Comparison of ENCODE assay signal across 11 cellular contexts in the genomic region with DNA sequence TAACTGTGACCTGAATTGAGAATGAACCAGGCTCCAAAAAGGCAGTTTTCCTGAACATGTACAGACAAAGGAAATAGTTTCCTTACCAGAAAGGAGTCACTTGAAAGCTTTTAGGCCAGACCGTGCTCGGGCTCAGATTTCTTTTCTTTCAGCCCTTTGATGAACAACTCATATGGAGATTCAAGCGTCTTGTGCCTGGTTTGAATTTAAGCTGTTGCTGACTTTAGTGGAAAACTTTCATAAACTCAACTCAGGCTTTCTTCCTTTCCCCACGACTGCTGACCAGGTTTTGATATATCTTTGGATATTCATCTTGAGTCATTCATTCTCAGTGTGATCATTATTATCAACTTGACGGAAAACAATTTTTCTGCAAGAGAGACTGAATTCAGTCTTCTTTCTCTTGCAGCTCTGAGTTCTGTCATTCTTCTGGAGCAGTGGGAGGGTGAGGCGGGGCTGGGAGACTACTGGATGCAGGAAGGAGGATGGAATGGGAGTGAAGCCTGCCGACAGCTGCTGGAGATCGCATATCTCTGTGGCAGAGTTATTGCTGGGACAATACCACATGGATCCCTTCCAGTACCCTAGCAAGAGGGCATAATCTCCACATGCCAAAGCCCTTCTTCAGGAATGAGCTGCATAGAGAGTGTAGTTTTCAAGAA.
A peak's percentile ranks its signal among the peaks of the same experiment; 100 is the strongest.
DNase-seq lines count a peak whose midpoint lies in the region; ATAC-seq and TF ChIP-seq lines count a peak whose summit lies in the region.
"Had no signal": no experiment of that assay in that cellular context is flagged by ENCODE, and none has a peak within 500 bp of the region (broad histone marks: within the 10 kb centered on the region; RNA-seq: fewer than 3 reads in every experiment).

No MANE protein-coding gene starts in this region.

- peak overlapping the region; percentile 90 for H3K27ac Mint-ChIP-seq in type B pancreatic cell
- H3K27ac Mint-ChIP-seq in activated T-cell treated with anti-CD3 and anti-CD28 coated beads, Interleukin-2, amount 50 U/mL, for 72 hours: no peak overlapping the region
- H3K27ac Mint-ChIP-seq: activated naive CD4-positive, alpha-beta T cell treated with anti-CD3 and anti-CD28 coated beads, Interleukin-2, amount 10 ng/mL, durations not matched to agents 7 days and 5 days; IgD-negative memory B cell had no signal

- H3K4me1 Mint-ChIP-seq in type B pancreatic cell (ENCODE audit: unreplicated experiment): peaks cover 45% of the 10 kb centered on the region
- no peaks in the 10 kb centered on the region for H3K4me1 Mint-ChIP-seq in activated T-cell treated with anti-CD3 and anti-CD28 coated beads, Interleukin-2, amount 50 U/mL, for 72 hours (ENCODE audit: low read depth)
- H3K4me1 Mint-ChIP-seq: activated naive CD4-positive, alpha-beta T cell treated with anti-CD3 and anti-CD28 coated beads, Interleukin-2, amount 10 ng/mL, durations not matched to agents 7 days and 5 days had no signal

- H3K27ac ChIP-seq in fibroblast of lung (ENCODE audit: insufficient read depth, low read length) (no peak overlapping the region), dorsolateral prefrontal cortex (no peak overlapping the region)

- no peaks in the 10 kb centered on the region for H3K36me3 Mint-ChIP-seq in type B pancreatic cell
- peaks cover 0 to 1% of the 10 kb centered on the region in 2 donors for H3K36me3 Mint-ChIP-seq in activated T-cell treated with anti-CD3 and anti-CD28 coated beads, Interleukin-2, amount 50 U/mL, for 72 hours (ENCODE audit: insufficient read depth in 2 of 2)
- H3K36me3 Mint-ChIP-seq: activated naive CD4-positive, alpha-beta T cell treated with anti-CD3 and anti-CD28 coated beads, Interleukin-2, amount 10 ng/mL, durations not matched to agents 7 days and 5 days; IgD-negative memory B cell had no signal

- no peaks in the 10 kb centered on the region for H3K9me3 ChIP-seq in fibroblast of lung (ENCODE audit: control insufficient read depth, insufficient read depth, low read depth, low read length)
- H3K9me3 ChIP-seq in mucosa of descending colon: no peaks in the 10 kb centered on the region

- peak overlapping the region in 1 of 4 experiments; percentile 23 for H3K4me3 ChIP-seq in fibroblast of lung (replicated peaks in 1 of 4; ENCODE audit: control extremely low read depth in 1 of 4, insufficient read depth in 1 of 4, low read depth in 3 of 4, low read length in 4 of 4)
- H3K4me3 ChIP-seq in mucosa of descending colon: no peak overlapping the region
- H3K4me3 ChIP-seq in dorsolateral prefrontal cortex: no peak overlapping the region

- no peak overlapping the region for H3K9ac ChIP-seq in fibroblast of lung (ENCODE audit: insufficient read depth, low read length)

- no peaks in the 10 kb centered on the region for H4K20me1 ChIP-seq in fibroblast of lung (ENCODE audit: control insufficient read depth, extremely low read depth, insufficient read depth, low read length)

- H3K27me3 ChIP-seq in fibroblast of lung (ENCODE audit: control insufficient read depth, insufficient read depth, low read length): no peaks in the 10 kb centered on the region
- no peaks in the 10 kb centered on the region for H3K27me3 ChIP-seq in dorsolateral prefrontal cortex

- intact Hi-C loops in mucosa of descending colon (cut with DNase I, micrococcal nuclease): no loop called here
- intact Hi-C loops in dorsolateral prefrontal cortex (cut with DNase I): no loop called here

- H3K4me3 Mint-ChIP-seq in type B pancreatic cell: peak overlapping the region; percentile 73
- no peak overlapping the region for H3K4me3 Mint-ChIP-seq in activated T-cell treated with anti-CD3 and anti-CD28 coated beads, Interleukin-2, amount 50 U/mL, for 72 hours
- H3K4me3 Mint-ChIP-seq: activated naive CD4-positive, alpha-beta T cell treated with anti-CD3 and anti-CD28 coated beads, Interleukin-2, amount 10 ng/mL, durations not matched to agents 7 days and 5 days; IgD-negative memory B cell had no signal

- no peaks in the 10 kb centered on the region for H3K36me3 ChIP-seq in fibroblast of lung (ENCODE audit: control insufficient read depth, insufficient read depth, low read length)
- no peaks in the 10 kb centered on the region for H3K36me3 ChIP-seq in mucosa of descending colon (ENCODE audit: low read depth)

- peaks cover 20% of the 10 kb centered on the region for H3K27me3 Mint-ChIP-seq in type B pancreatic cell
- H3K27me3 Mint-ChIP-seq in activated T-cell treated with anti-CD3 and anti-CD28 coated beads, Interleukin-2, amount 50 U/mL, for 72 hours (ENCODE audit: low read depth): peaks cover 8% of the 10 kb centered on the region
- H3K27me3 Mint-ChIP-seq: activated naive CD4-positive, alpha-beta T cell treated with anti-CD3 and anti-CD28 coated beads, Interleukin-2, amount 10 ng/mL, durations not matched to agents 7 days and 5 days had no signal

- H3K79me2 ChIP-seq in fibroblast of lung (ENCODE audit: control insufficient read depth, insufficient read depth, low read length): no peaks in the 10 kb centered on the region

- ATAC-seq in mucosa of descending colon: peak; percentile 20
- ATAC-seq in GM21737 (IDR thresholded peaks at IDR 0.05; ENCODE audit: unreplicated experiment): no peak
- no peak for ATAC-seq in activated T-cell treated with anti-CD3 and anti-CD28 coated beads, Interleukin-2, amount 50 U/mL, for 72 hours (replicated peaks in 1 of 2)

- no peaks in the 10 kb centered on the region for H3K9me3 Mint-ChIP-seq in type B pancreatic cell
- H3K9me3 Mint-ChIP-seq in activated T-cell treated with anti-CD3 and anti-CD28 coated beads, Interleukin-2, amount 50 U/mL, for 72 hours: peaks cover 0 to 2% of the 10 kb centered on the region in 2 donors

- DNase-seq in NCI-H69 (lab: John Stamatoyannopoulos, UW) (peak; percentile 26), fibroblast of lung (ENCODE audit: low read depth in 2 of 2) (peak; percentile 23 to 34), mucosa of descending colon (no peak), type B pancreatic cell (ENCODE audit: extremely low spot score, unreplicated experiment) (no peak), dorsolateral prefrontal cortex (no peak)
- DNase-seq in activated T-cell treated with anti-CD3 and anti-CD28 coated beads, Interleukin-2, amount 50 U/mL, for 72 hours: no peak
- DNase-seq: activated CD4-positive, alpha-beta T cell treated with anti-CD3 and anti-CD28 coated beads for 4 hours; activated naive CD4-positive, alpha-beta T cell treated with anti-CD3 and anti-CD28 coated beads, Interleukin-2, amount 10 ng/mL, durations not matched to agents 7 days and 5 days; dermis blood vessel endothelial cell had no signal

- peaks cover 2% of the 10 kb centered on the region for H3K4me1 ChIP-seq in fibroblast of lung (ENCODE audit: control insufficient read depth, extremely low read depth, insufficient read depth, low read length)
- no peaks in the 10 kb centered on the region for H3K4me1 ChIP-seq in mucosa of descending colon (ENCODE audit: low read depth)

- peak overlapping the region; percentile 0 for H2AFZ ChIP-seq in fibroblast of lung (ENCODE audit: low read length)

- H3K4me2 ChIP-seq in fibroblast of lung (ENCODE audit: extremely low read depth, insufficient read depth, low read length): peak overlapping the region; percentile 55

- TF ChIP-seq CTCF in fibroblast of lung (conservative IDR thresholded peaks at IDR 0.05 in 1 of 2, IDR thresholded peaks at IDR 0.05 in 1 of 2; ENCODE audit: low read depth in 1 of 2, low read length in 2 of 2) (no peak), mucosa of descending colon (IDR thresholded peaks at IDR 0.05) (no peak), type B pancreatic cell (conservative IDR thresholded peaks at IDR 0.05) (no peak), dorsolateral prefrontal cortex (IDR thresholded peaks at IDR 0.05 in 54 of 56, conservative IDR thresholded peaks at IDR 0.05 in 2 of 56; ENCODE audit: low read depth in 1 of 56, partially characterized antibody in 56 of 56) (no peak)

Comparison
In these comparisons a context has a peak if more than half of its experiments do, and no peak if none do; other contexts are left out.
1. DNase-seq: peak in NCI-H69 (single experiment) and fibroblast of lung (2 of 2); none in mucosa of descending colon (0 of 3), type B pancreatic cell (single experiment), dorsolateral prefrontal cortex (0 of 10) and activated T-cell treated with anti-CD3 and anti-CD28 coated beads, Interleukin-2, amount 50 U/mL, for 72 hours (0 of 2).